In genomic region chr17:19363114-19363438, GRCh38 we compare ENCODE assay signal across 9 cellular contexts. TPM values are rescaled to one million over a fixed set of nuclear protein-coding genes. Genes with fewer than 3 reads are reported as not detected.
A peak's percentile ranks its signal among the peaks of the same experiment; 100 is the strongest.
DNase-seq lines count a peak whose midpoint lies in the region; ATAC-seq, FAIRE-seq and TF ChIP-seq lines count a peak whose summit lies in the region.
"Had no signal": no experiment of that assay in that cellular context is flagged by ENCODE, and none has a peak within 500 bp of the region (broad histone marks: within the 10 kb centered on the region; RNA-seq: fewer than 3 reads in every experiment).

No MANE protein-coding gene starts in this region.

- no peak overlapping the region for H2BK20ac ChIP-seq in H1 (ENCODE audit: low read length)

- H3K4me1 ChIP-seq in PC-3 (ENCODE audit: insufficient read depth, low read length) (peaks cover 10% of the 10 kb centered on the region), H1 (replicated peaks in 1 of 4; ENCODE audit: control insufficient read depth in 3 of 4, insufficient read depth in 4 of 4, low read length in 3 of 4) (peaks cover 0 to 9% (median 3%) of the 10 kb centered on the region in 4 experiments; a peak in 4 of 7 replicates), neuronal stem cell (ENCODE audit: control insufficient read depth in 2 of 2, insufficient read depth in 1 of 2, low read depth in 1 of 2, low read length in 2 of 2) (peaks cover 0 to 7% of the 10 kb centered on the region in 2 donors)

- no TSS peak for BruUV-seq in PC-3 (replicated peaks; lab: Mats Ljungman, UMichigan)

- H3K79me1 ChIP-seq in H1 (ENCODE audit: low read depth, low read length) (no peaks in the 10 kb centered on the region), neuronal stem cell (ENCODE audit: low read depth, low read length) (no peaks in the 10 kb centered on the region)

- no peak overlapping the region for H3K4ac ChIP-seq in H1 (replicated peaks; ENCODE audit: insufficient read length, low read depth, low read length)
- no peak overlapping the region for H3K4ac ChIP-seq in neuronal stem cell (ENCODE audit: low read length)

- H3K4me2 ChIP-seq in PC-3 (ENCODE audit: low read length) (peak overlapping the region; percentile 89), H1 (ENCODE audit: insufficient read depth in 1 of 2, low read depth in 2 of 2, low read length in 2 of 2) (peak overlapping the region in 1 of 2 experiments; percentile 85; a peak in 2 of 4 replicates), neuronal stem cell (ENCODE audit: insufficient read depth, low read length, poor library complexity, severe bottlenecking) (peak overlapping the region; percentile 90)

- H4K8ac ChIP-seq in H1 (ENCODE audit: extremely low read depth, insufficient read depth, low read length), result no peak overlapping the region
- H4K8ac ChIP-seq in neuronal stem cell (ENCODE audit: low read depth, low read length), result no peak overlapping the region

- H3K9me3 ChIP-seq in CD4-positive, alpha-beta T cell (ENCODE audit: control insufficient read depth, low read length), result no peaks in the 10 kb centered on the region
- H3K9me3 ChIP-seq in PC-3 (ENCODE audit: low read length) (no peaks in the 10 kb centered on the region), H1 (ENCODE audit: insufficient read depth in 2 of 2, low read depth in 1 of 2, low read length in 1 of 2) (no peaks in the 10 kb centered on the region), neuronal stem cell (replicated peaks in 1 of 2; ENCODE audit: control insufficient read depth in 2 of 2, insufficient read depth in 1 of 2, low read depth in 1 of 2, low read length in 2 of 2) (no peaks in the 10 kb centered on the region)

- WGBS in H1 (ENCODE audit: extremely low coverage in 1 of 2, insufficient coverage in 1 of 2, insufficient read length in 1 of 2, insufficient replicate concordance in 2 of 2, low coverage in 1 of 2, low lambda C conversion rate in 2 of 2, missing lambda C conversion rate in 1 of 2), 2 experiments, result 51% methylated on average over 14 of the region's 14 CpGs; no CpG with 5 or more reads in 1 of the 2 experiments
- no CpG with 5 or more reads among the region's 14 CpGs for WGBS in neuronal stem cell (ENCODE audit: extremely low coverage in 2 of 2, insufficient read length in 2 of 2, insufficient replicate concordance in 1 of 2), 2 donors

- peaks cover 6% of the 10 kb centered on the region; the same call in 1 of the 2 replicates for H3K23me2 ChIP-seq in H1 (ENCODE audit: low read depth, low read length)

- H3K36me3 ChIP-seq in PC-3 (ENCODE audit: low read depth, low read length) (no peaks in the 10 kb centered on the region), H1 (ENCODE audit: control insufficient read depth in 2 of 4, insufficient read depth in 4 of 4, low read length in 3 of 4) (no peaks in the 10 kb centered on the region; a peak in 1 of 8 replicates), neuronal stem cell (replicated peaks in 1 of 2; ENCODE audit: control insufficient read depth in 2 of 2, insufficient read depth in 2 of 2, low read length in 2 of 2) (peaks cover 2 to 5% of the 10 kb centered on the region in 2 donors)

- TF ChIP-seq CTCF in CD4-positive, alpha-beta T cell (IDR thresholded peaks at IDR 0.05), result peak; percentile 52
- TF ChIP-seq CTCF in PC-3 (conservative IDR thresholded peaks at IDR 0.05; ENCODE audit: low read depth, low read length) (peak; percentile 48; the same call in 1 of the 2 replicates), H1 (IDR thresholded peaks at IDR 0.05; ENCODE audit: control extremely low read depth in 1 of 3, insufficient read depth in 1 of 3, low read depth in 1 of 3, low read length in 3 of 3) (no peak)

- H4K91ac ChIP-seq in H1 (replicated peaks; ENCODE audit: insufficient read length, low read length) (no peak overlapping the region), neuronal stem cell (ENCODE audit: low read depth, low read length, poor library complexity) (no peak overlapping the region)

- no peak for DNase-seq in CD4-positive, alpha-beta T cell
- DNase-seq in PC-3 (no peak), H1 (ENCODE audit: low read depth in 1 of 2, low spot score in 2 of 2) (no peak), neuronal stem cell (ENCODE audit: low spot score) (no peak), kidney tubule cell (ENCODE audit: low spot score) (no peak), NCI-H526 treated with DMSO at 0.1 percent for 48 hours (lab: John Stamatoyannopoulos, UW) (no peak), NCI-H2196 (lab: John Stamatoyannopoulos, UW; ENCODE audit: unreplicated experiment) (no peak), GM12891 (ENCODE audit: insufficient read length, low spot score) (no peak)

- intact Hi-C loops in CD4-positive, alpha-beta T cell (cut with DNase I, micrococcal nuclease), result loop anchor here (1.0 to 10.0 kb wide), 8 partner anchors 13 to 404 kb away; partner anchors contain the start of genes ALDH3A2 (in 1 of the 2) and FAM83G (in 1 of the 2)
- intact Hi-C loops in PC-3 (cut with micrococcal nuclease), result loop anchor here (1.0 to 10.0 kb wide), 3 partner anchors 14 to 402 kb away; no protein-coding TSS in a partner anchor

- H2BK5ac ChIP-seq in H1 (ENCODE audit: low read depth, low read length), result no peak overlapping the region
- no peak overlapping the region for H2BK5ac ChIP-seq in neuronal stem cell (ENCODE audit: low read length)

- H3K56ac ChIP-seq in H1 (replicated peaks; ENCODE audit: insufficient read length, low read depth, low read length), result no peak overlapping the region

- peaks cover 4% of the 10 kb centered on the region for H3K27me3 ChIP-seq in CD4-positive, alpha-beta T cell (ENCODE audit: control insufficient read depth, insufficient read depth, low read length)
- no peaks in the 10 kb centered on the region for H3K27me3 ChIP-seq in PC-3 (ENCODE audit: low read length)
- H3K27me3 ChIP-seq in H1 (replicated peaks in 1 of 4; ENCODE audit: control insufficient read depth in 3 of 4, extremely low read depth in 1 of 4, insufficient read depth in 3 of 4, low read length in 3 of 4), result no peaks in the 10 kb centered on the region; a peak in 1 of 7 replicates
- no peaks in the 10 kb centered on the region for H3K27me3 ChIP-seq in neuronal stem cell (ENCODE audit: control insufficient read depth in 3 of 3, insufficient read depth in 3 of 3, low read depth in 1 of 3, low read length in 3 of 3)

- H4K5ac ChIP-seq in H1 (ENCODE audit: insufficient read length, low read depth, low read length), result no peak overlapping the region

- H3K9ac ChIP-seq in PC-3 (ENCODE audit: low read length) (peak overlapping the region; percentile 77), H1 (replicated peaks in 1 of 4; ENCODE audit: extremely low read depth in 1 of 4, low read depth in 3 of 4, low read length in 3 of 4) (no peak overlapping the region), neuronal stem cell (ENCODE audit: low read depth, low read length, poor library complexity) (no peak overlapping the region)

- TF ChIP-seq POLR2A in H1 (IDR thresholded peaks at IDR 0.05; ENCODE audit: control extremely low read depth in 1 of 2, low read depth in 2 of 2, low read length in 2 of 2) (no peak), GM12891 (IDR thresholded peaks at IDR 0.05; ENCODE audit: low read depth, low read length) (no peak)

- H2AK5ac ChIP-seq in H1 (ENCODE audit: low read depth, low read length), result no peak overlapping the region
- H2AK5ac ChIP-seq in neuronal stem cell (ENCODE audit: low read depth, low read length), result no peak overlapping the region

- FAIRE-seq in H1 (lab: Jason Lieb, UNC), result no peak
- FAIRE-seq in GM12891 (lab: Jason Lieb, UNC), result no peak

- H3K79me2 ChIP-seq in PC-3 (ENCODE audit: low read length) (peaks cover 4% of the 10 kb centered on the region), H1 (ENCODE audit: control insufficient read depth in 1 of 2, insufficient read depth in 2 of 2, low read length in 2 of 2) (no peaks in the 10 kb centered on the region)

- POLR2A ChIA-PET in CD4-positive, alpha-beta T cell (lab: Charles Lee), result interaction anchor here (1.1 to 2.3 kb wide), 6 partner anchors 15 to 285 kb away, joined by 4 to 58 read pairs (median 6); partner anchors contain the start of genes ALDH3A2 and MAPK7
- POLR2A ChIA-PET in PC-3 (lab: Charles Lee; ENCODE audit: unreplicated experiment) (interaction anchor here (0.6 to 1.7 kb wide), 3 partner anchors 14 to 40 kb away, joined by 4 to 13 read pairs (median 5); no protein-coding TSS in a partner anchor), H1 (lab: Charles Lee; ENCODE audit: partially characterized antibody) (interaction anchor here (0.7 to 6.2 kb wide), 10 partner anchors 9 to 285 kb away, joined by 3 to 32 read pairs (median 5); partner anchors contain the start of genes ALDH3A2, MAPK7 and MFAP4)

- H3K18ac ChIP-seq in H1 (ENCODE audit: extremely low read depth, low read length), result no peak overlapping the region
- no peak overlapping the region for H3K18ac ChIP-seq in neuronal stem cell (ENCODE audit: low read length)

- H2BK120ac ChIP-seq in H1 (replicated peaks; ENCODE audit: low read depth, low read length), result no peak overlapping the region
- no peak overlapping the region for H2BK120ac ChIP-seq in neuronal stem cell (ENCODE audit: low read depth, low read length)

- peaks cover 14% of the 10 kb centered on the region for H3K4me1 Mint-ChIP-seq in CD4-positive, alpha-beta T cell (ENCODE audit: low read depth)

- peak overlapping the region; percentile 95 for H3K4me3 Mint-ChIP-seq in CD4-positive, alpha-beta T cell

- ATAC-seq in CD4-positive, alpha-beta T cell (ENCODE audit: poor library complexity), result no peak
- ATAC-seq in PC-3, result no peak

- no peaks in the 10 kb centered on the region for H3K36me3 Mint-ChIP-seq in CD4-positive, alpha-beta T cell (ENCODE audit: low read depth)

- no peak for TF ChIP-seq RAD21 in H1 (IDR thresholded peaks at IDR 0.05 in 1 of 2, conservative IDR thresholded peaks at IDR 0.05 in 1 of 2; ENCODE audit: low read depth in 2 of 2, low read length in 2 of 2)

- no peak for TF ChIP-seq EP300 in H1 (IDR thresholded peaks at IDR 0.05; ENCODE audit: borderline replicate concordance in 1 of 2, low read depth in 2 of 2, low read length in 2 of 2)

- CTCF ChIA-PET in CD4-positive, alpha-beta T cell (lab: Charles Lee), result interaction anchor here (0.6 to 3.0 kb wide), 25 partner anchors 9 to 737 kb away, joined by 3 to 62 read pairs (median 4); partner anchors contain the start of genes ALDH3A2 and MAPK7
- CTCF ChIA-PET in PC-3 (lab: Charles Lee), result interaction anchor here (1.1 to 1.6 kb wide), 6 partner anchors 9 to 399 kb away, joined by 3 to 17 read pairs (median 9); partner anchors contain the start of gene MAPK7
- CTCF ChIA-PET in H1 (lab: Charles Lee; ENCODE audit: partially characterized antibody), result interaction anchor here (0.7 to 6.7 kb wide), 63 partner anchors 9 to 551 kb away, joined by 3 to 66 read pairs (median 4); partner anchors contain the start of genes ALDH3A2, MAPK7, MFAP4 and RNF112

- no peak overlapping the region for H3K27ac ChIP-seq in CD4-positive, alpha-beta T cell (ENCODE audit: low read depth, low read length)
- H3K27ac ChIP-seq in PC-3 (ENCODE audit: low read length) (no peak overlapping the region), H1 (ENCODE audit: low read depth, low read length) (no peak overlapping the region), neuronal stem cell (replicated peaks; ENCODE audit: low read length) (no peak overlapping the region)

- no peaks in the 10 kb centered on the region for H3K9me3 Mint-ChIP-seq in CD4-positive, alpha-beta T cell

- peak overlapping the region; percentile 79 for H3K4me3 ChIP-seq in PC-3 (ENCODE audit: low read length)
- peak overlapping the region in 1 of 4 experiments; percentile 93; a peak in 4 of 8 replicates for H3K4me3 ChIP-seq in H1 (ENCODE audit: extremely low read depth in 1 of 4, insufficient read depth in 2 of 4, low read depth in 3 of 4, low read length in 4 of 4)
- H3K4me3 ChIP-seq in neuronal stem cell (ENCODE audit: low read length in 2 of 2), result peak overlapping the region in 1 of 2 donors; percentile 59

- peaks cover 5% of the 10 kb centered on the region for H3K27me3 Mint-ChIP-seq in CD4-positive, alpha-beta T cell

- no peak overlapping the region for H2BK12ac ChIP-seq in H1 (ENCODE audit: low read depth, low read length)
- H2BK12ac ChIP-seq in neuronal stem cell (ENCODE audit: low read length), result no peak overlapping the region

- H4K20me1 ChIP-seq in PC-3 (ENCODE audit: low read length) (no peaks in the 10 kb centered on the region), H1 (replicated peaks in 1 of 2; ENCODE audit: control insufficient read depth in 1 of 2, insufficient read depth in 2 of 2, low read length in 2 of 2) (peaks cover 0 to 4% of the 10 kb centered on the region in 2 experiments)

- peak overlapping the region; percentile 89 for H3K27ac Mint-ChIP-seq in CD4-positive, alpha-beta T cell

- H3K23ac ChIP-seq in H1 (ENCODE audit: insufficient read length) (no peak overlapping the region), neuronal stem cell (ENCODE audit: low read depth, low read length, poor library complexity) (peak overlapping the region; percentile 81)

- no peaks in the 10 kb centered on the region for H3K9me2 ChIP-seq in PC-3 (replicated peaks; ENCODE audit: low read length)

- H2AFZ ChIP-seq in PC-3 (ENCODE audit: low read length) (peak overlapping the region; percentile 87), H1 (ENCODE audit: low read length) (no peak overlapping the region), neuronal stem cell (ENCODE audit: low read length) (peak overlapping the region; percentile 92)

- H3K14ac ChIP-seq in H1 (ENCODE audit: insufficient read length), result no peak overlapping the region
- no peak overlapping the region for H3K14ac ChIP-seq in neuronal stem cell (ENCODE audit: low read length)

- H2BK15ac ChIP-seq in H1 (ENCODE audit: low read length) (no peak overlapping the region), neuronal stem cell (ENCODE audit: low read length) (peak overlapping the region; percentile 31)

- H3F3A ChIP-seq in PC-3 (ENCODE audit: low read length, unreplicated experiment), result no peaks in the 10 kb centered on the region

RNA-seq across cellular contexts. Expression of gene B9D1, which starts 0.6 kb away (rescaled TPM):
- under 1 TPM; 0.66 to 0.73 TPM for total RNA-seq in CD4-positive, alpha-beta T cell
- 42.8 and 48.0 TPM in 2 replicates for total RNA-seq in PC-3 (2014; rRNA removed)
- 24.6 and 25.4 TPM in 2 replicates for total RNA-seq in H1 (2021; fragmentation: NEBNext Ultra II Directional; extraction: Animal tissue kit (Norgen Biotek cat#: 25700))
- polyA plus RNA-seq in H1 (2011; rRNA removed), result 65.7 and 74.8 TPM in 2 replicates
- 69.9 TPM for polyA plus RNA-seq in H1 (2011; cell fraction: cytosol; rRNA removed)
- 99.2 TPM for polyA plus RNA-seq in H1 (2011; cell fraction: nucleus; rRNA removed)
- 26.4 to 39.5 TPM (median 32.7 TPM) in 4 replicates for polyA plus RNA-seq in H1 (2012, experiment 1 of 2)
- 41.1 TPM for polyA plus RNA-seq in H1 (2012, experiment 2 of 2)
- polyA plus RNA-seq in H1 (2013, experiment 1 of 2), result 27.1 TPM
- polyA plus RNA-seq in H1 (2013, experiment 2 of 2), result 26.2 TPM
- 28.7 and 41.3 TPM in 2 replicates for polyA minus RNA-seq in H1 (2011; rRNA and poly(A)+ RNA removed)
- 35.0 TPM for polyA minus RNA-seq in H1 (2011; cell fraction: cytosol; rRNA and poly(A)+ RNA removed)
- 35.7 TPM for polyA minus RNA-seq in H1 (2011; cell fraction: nucleus; rRNA and poly(A)+ RNA removed)
- 22.2 TPM for polyA plus RNA-seq in neuronal stem cell (2013, experiment 1 of 2)
- 23.4 TPM for polyA plus RNA-seq in neuronal stem cell (2013, experiment 2 of 2)
- 15.3 TPM for polyA plus RNA-seq in GM12891 (2012; ENCODE audit: low read depth, missing spikeins)

RNA-seq across cellular contexts. Expression of gene MAPK7, which starts 15.2 kb away (rescaled TPM):
- total RNA-seq in CD4-positive, alpha-beta T cell, result 10 to 100 TPM; 15.2 to 17.3 TPM
- total RNA-seq in PC-3 (2014; rRNA removed), result 9.8 and 18.5 TPM in 2 replicates
- 28.1 and 33.8 TPM in 2 replicates for total RNA-seq in H1 (2021; fragmentation: NEBNext Ultra II Directional; extraction: Animal tissue kit (Norgen Biotek cat#: 25700))
- polyA plus RNA-seq in H1 (2011; rRNA removed), result 15.2 and 31.3 TPM in 2 replicates
- polyA plus RNA-seq in H1 (2011; cell fraction: cytosol; rRNA removed), result 14.1 TPM
- 49.4 TPM for polyA plus RNA-seq in H1 (2011; cell fraction: nucleus; rRNA removed)
- 20.3 to 30.7 TPM (median 27.8 TPM) in 4 replicates for polyA plus RNA-seq in H1 (2012, experiment 1 of 2)
- polyA plus RNA-seq in H1 (2012, experiment 2 of 2), result 32.4 TPM
- polyA plus RNA-seq in H1 (2013, experiment 1 of 2), result 23.0 TPM
- polyA plus RNA-seq in H1 (2013, experiment 2 of 2), result 21.6 TPM
- 51.2 and 56.3 TPM in 2 replicates for polyA minus RNA-seq in H1 (2011; rRNA and poly(A)+ RNA removed)
- polyA minus RNA-seq in H1 (2011; cell fraction: cytosol; rRNA and poly(A)+ RNA removed), result 21.0 TPM
- 57.7 TPM for polyA minus RNA-seq in H1 (2011; cell fraction: nucleus; rRNA and poly(A)+ RNA removed)
- polyA plus RNA-seq in neuronal stem cell (2013, experiment 1 of 2), result 21.1 TPM
- 21.3 TPM for polyA plus RNA-seq in neuronal stem cell (2013, experiment 2 of 2)
- 7.9 TPM for polyA plus RNA-seq in GM12891 (2012; ENCODE audit: low read depth, missing spikeins)

RNA-seq across cellular contexts. Expression of gene MFAP4, which starts 23.9 kb away (rescaled TPM):
- not detected for total RNA-seq in CD4-positive, alpha-beta T cell
- total RNA-seq in PC-3 (2014; rRNA removed), result not detected in 2 replicates
- 3.6 and 3.8 TPM in 2 replicates for total RNA-seq in H1 (2021; fragmentation: NEBNext Ultra II Directional; extraction: Animal tissue kit (Norgen Biotek cat#: 25700))
- 3.1 and 8.1 TPM in 2 replicates for polyA plus RNA-seq in H1 (2011; rRNA removed)
- polyA plus RNA-seq in H1 (2011; cell fraction: cytosol; rRNA removed), result 3.4 TPM
- 9.6 TPM for polyA plus RNA-seq in H1 (2011; cell fraction: nucleus; rRNA removed)
- 3.4 to 5.8 TPM (median 4.6 TPM) in 4 replicates for polyA plus RNA-seq in H1 (2012, experiment 1 of 2)
- polyA plus RNA-seq in H1 (2012, experiment 2 of 2), result 5.5 TPM
- 6.5 TPM for polyA plus RNA-seq in H1 (2013, experiment 1 of 2)
- polyA plus RNA-seq in H1 (2013, experiment 2 of 2), result 8.6 TPM
- polyA minus RNA-seq in H1 (2011; rRNA and poly(A)+ RNA removed), result 1.9 and 4.1 TPM in 2 replicates
- 3.8 TPM for polyA minus RNA-seq in H1 (2011; cell fraction: cytosol; rRNA and poly(A)+ RNA removed)
- polyA minus RNA-seq in H1 (2011; cell fraction: nucleus; rRNA and poly(A)+ RNA removed), result 2.5 TPM
- polyA plus RNA-seq in neuronal stem cell (2013, experiment 1 of 2), result 0.18 TPM
- 0.07 TPM for polyA plus RNA-seq in neuronal stem cell (2013, experiment 2 of 2)
- 0.08 TPM for polyA plus RNA-seq in GM12891 (2012; ENCODE audit: low read depth, missing spikeins)
- total RNA-seq: M059J had no signal

RNA-seq across cellular contexts. Expression of gene RNF112, which starts 48.0 kb away (rescaled TPM):
- total RNA-seq in CD4-positive, alpha-beta T cell, result 1 to 10 TPM; 1.4 to 1.5 TPM
- total RNA-seq in PC-3 (2014; rRNA removed), result 0.18 and 1.0 TPM in 2 replicates
- total RNA-seq in H1 (2021; fragmentation: NEBNext Ultra II Directional; extraction: Animal tissue kit (Norgen Biotek cat#: 25700)), result 2.2 and 2.3 TPM in 2 replicates
- polyA plus RNA-seq in H1 (2011; rRNA removed), result 1.1 and 1.7 TPM in 2 replicates
- 1.7 TPM for polyA plus RNA-seq in H1 (2011; cell fraction: cytosol; rRNA removed)
- 8.6 TPM for polyA plus RNA-seq in H1 (2011; cell fraction: nucleus; rRNA removed)
- polyA plus RNA-seq in H1 (2012, experiment 1 of 2), result 1.4 to 3.8 TPM (median 2.5 TPM) in 4 replicates
- polyA plus RNA-seq in H1 (2012, experiment 2 of 2), result 0.79 TPM
- polyA plus RNA-seq in H1 (2013, experiment 1 of 2), result 0.85 TPM
- polyA plus RNA-seq in H1 (2013, experiment 2 of 2), result 0.90 TPM
- polyA minus RNA-seq in H1 (2011; rRNA and poly(A)+ RNA removed), result 0.68 and 0.98 TPM in 2 replicates
- 4.6 TPM for polyA minus RNA-seq in H1 (2011; cell fraction: cytosol; rRNA and poly(A)+ RNA removed)
- 1.6 TPM for polyA minus RNA-seq in H1 (2011; cell fraction: nucleus; rRNA and poly(A)+ RNA removed)
- polyA plus RNA-seq in neuronal stem cell (2013, experiment 1 of 2), result 1.4 TPM
- 1.1 TPM for polyA plus RNA-seq in neuronal stem cell (2013, experiment 2 of 2)
- not detected for polyA plus RNA-seq in GM12891 (2012; ENCODE audit: low read depth, missing spikeins)

Comparison
In these comparisons a context has a peak if more than half of its experiments do, and no peak if none do; other contexts are left out.
1. CTCF ChIP-seq: peak in CD4-positive, alpha-beta T cell (single experiment) and PC-3 (single experiment); none in H1 (0 of 3).
2. RNA of gene B9D1, which starts 0.6 kb away (total RNA-seq): 42.8 to 48.0 TPM in PC-3 and 24.6 to 25.4 TPM in H1; 0.66 to 0.73 TPM in CD4-positive, alpha-beta T cell; every median in the first group is over 10 times any median in the second.